11 cellular contexts compared by ENCODE assay signal in genomic region chr3:98513136-98513535, GRCh38. TPM values are rescaled to one million over a fixed set of nuclear protein-coding genes. Genes with fewer than 3 reads are reported as not detected.
DNase-seq lines count a peak whose midpoint lies in the region; ATAC-seq, FAIRE-seq and TF ChIP-seq lines count a peak whose summit lies in the region.
"Had no signal": no experiment of that assay in that cellular context is flagged by ENCODE, and none has a peak within 500 bp of the region (broad histone marks: within the 10 kb centered on the region; RNA-seq: fewer than 3 reads in every experiment).

No MANE protein-coding gene starts in this region.

- H3K9me3 Mint-ChIP-seq in activated T-helper 17 cell treated with anti-CD3 and anti-CD28 coated beads, Interleukin-2, amount 50 U/mL, for 72 hours: no peaks in the 10 kb centered on the region
- no peaks in the 10 kb centered on the region for H3K9me3 Mint-ChIP-seq in glutamatergic neuron (ENCODE audit: unreplicated experiment)
- no peaks in the 10 kb centered on the region for H3K9me3 Mint-ChIP-seq in activated T-helper 1 cell treated with anti-CD3 and anti-CD28 coated beads, Interleukin-12 subunit alpha, Interleukin-12 subunit beta, Interleukin-2, Interleukin-4 antibody, amounts not matched to agents 30 ng/mL and 10 ng/mL and 1 ng/mL, durations not matched to agents 14 hours and 24 hours and 36 hours

- peaks cover 34 to 74% (median 50%) of the 10 kb centered on the region in 11 experiments for H3K36me3 ChIP-seq in BLaER1 treated with 17β-estradiol and CSF1 and Interleukin-3, amounts not matched to agents 10 nM and 100 nM
- H3K36me3 ChIP-seq in keratinocyte (ENCODE audit: control insufficient read depth in 2 of 2, extremely low read depth in 1 of 2, insufficient read depth in 2 of 2, low read length in 2 of 2): peaks cover 6 to 8% of the 10 kb centered on the region in 2 experiments

- H3K4me3 Mint-ChIP-seq in activated T-helper 17 cell treated with anti-CD3 and anti-CD28 coated beads, Interleukin-2, amount 50 U/mL, for 72 hours: peak overlapping the region; percentile 26
- H3K4me3 Mint-ChIP-seq in glutamatergic neuron (ENCODE audit: unreplicated experiment): no peak overlapping the region
- no peak overlapping the region for H3K4me3 Mint-ChIP-seq in activated T-helper 1 cell treated with anti-CD3 and anti-CD28 coated beads, Interleukin-12 subunit alpha, Interleukin-12 subunit beta, Interleukin-2, Interleukin-4 antibody, amounts not matched to agents 30 ng/mL and 10 ng/mL and 1 ng/mL, durations not matched to agents 14 hours and 24 hours and 36 hours

- peaks cover 0 to 17% (median 0%) of the 10 kb centered on the region in 11 experiments; a peak in 4 of 22 replicates for H4K20me1 ChIP-seq in BLaER1 treated with 17β-estradiol and CSF1 and Interleukin-3, amounts not matched to agents 10 nM and 100 nM
- H4K20me1 ChIP-seq in keratinocyte (ENCODE audit: control insufficient read depth, extremely low read depth, insufficient read depth, low read length): no peaks in the 10 kb centered on the region

- no peaks in the 10 kb centered on the region for H3K27me3 ChIP-seq in BLaER1 treated with 17β-estradiol and CSF1 and Interleukin-3, amounts not matched to agents 10 nM and 100 nM
- H3K27me3 ChIP-seq in HL-60 (ENCODE audit: insufficient read depth, poor library complexity, severe bottlenecking) (no peaks in the 10 kb centered on the region), keratinocyte (ENCODE audit: control insufficient read depth, extremely low read depth, insufficient read depth, low read length) (no peaks in the 10 kb centered on the region)

- intact Hi-C loops in activated T-helper 1 cell treated with anti-CD3 and anti-CD28 coated beads, Interleukin-12 subunit alpha, Interleukin-12 subunit beta, Interleukin-2, Interleukin-4 antibody, amounts not matched to agents 30 ng/mL and 10 ng/mL and 1 ng/mL, durations not matched to agents 14 hours and 24 hours and 36 hours (cut with micrococcal nuclease): loop anchor here (1.0 kb wide), 1 partner anchor 9 kb away; the partner anchor contains the start of gene CLDND1

- dilution Hi-C loops in keratinocyte (cut with MboI; ENCODE audit: extremely low pct_ligation_motif_present, low sequenced_read_pairs): no loop called here

- H3K9ac ChIP-seq in BLaER1 treated with 17β-estradiol and CSF1 and Interleukin-3, amounts not matched to agents 10 nM and 100 nM: 0 out of 22 replicates have a peak overlapping the region, but pooled peaks of 1 of the 11 experiments have one; percentile 10
- peak overlapping the region; percentile 14 for H3K9ac ChIP-seq in keratinocyte (ENCODE audit: control insufficient read depth, extremely low read depth, insufficient read depth, low read length)

- peaks cover 34% of the 10 kb centered on the region for H3K4me1 Mint-ChIP-seq in activated T-helper 17 cell treated with anti-CD3 and anti-CD28 coated beads, Interleukin-2, amount 50 U/mL, for 72 hours
- no peaks in the 10 kb centered on the region for H3K4me1 Mint-ChIP-seq in glutamatergic neuron (ENCODE audit: low read depth, unreplicated experiment)
- H3K4me1 Mint-ChIP-seq in activated T-helper 1 cell treated with anti-CD3 and anti-CD28 coated beads, Interleukin-12 subunit alpha, Interleukin-12 subunit beta, Interleukin-2, Interleukin-4 antibody, amounts not matched to agents 30 ng/mL and 10 ng/mL and 1 ng/mL, durations not matched to agents 14 hours and 24 hours and 36 hours (ENCODE audit: low read depth): peaks cover 68% of the 10 kb centered on the region

- DNase-seq in HL-60 (ENCODE audit: low read depth in 1 of 2, low spot score in 1 of 2) (peak; percentile 80 to 82), keratinocyte (ENCODE audit: low read depth, low spot score) (peak; percentile 77), glutamatergic neuron (no peak), GM19240 (ENCODE audit: insufficient read length, low spot score) (no peak)
- DNase-seq in activated effector memory CD4-positive, alpha-beta T cell treated with anti-CD3 and anti-CD28 coated beads, Interleukin-2, amount 50 U/mL, for 16 hours: no peak
- DNase-seq in activated T-helper 1 cell treated with anti-CD3 and anti-CD28 coated beads, Interleukin-12 subunit alpha, Interleukin-12 subunit beta, Interleukin-2, Interleukin-4 antibody, amounts not matched to agents 30 ng/mL and 10 ng/mL and 1 ng/mL, durations not matched to agents 14 hours and 24 hours and 36 hours (ENCODE audit: low spot score): no peak
- DNase-seq: right cardiac atrium had no signal

- H3K4me1 ChIP-seq in BLaER1 treated with 17β-estradiol and CSF1 and Interleukin-3, amounts not matched to agents 10 nM and 100 nM: peaks cover 16 to 48% (median 35%) of the 10 kb centered on the region in 10 experiments
- H3K4me1 ChIP-seq in keratinocyte (ENCODE audit: control insufficient read depth, extremely low read depth, insufficient read depth, low read length): peaks cover 20% of the 10 kb centered on the region

- no peaks in the 10 kb centered on the region for H3K9me3 ChIP-seq in BLaER1 treated with 17β-estradiol and CSF1 and Interleukin-3, amounts not matched to agents 10 nM and 100 nM (replicated peaks in 1 of 11)
- H3K9me3 ChIP-seq in keratinocyte (ENCODE audit: control insufficient read depth, low read depth, low read length): no peaks in the 10 kb centered on the region

- H3K27ac Mint-ChIP-seq in activated T-helper 17 cell treated with anti-CD3 and anti-CD28 coated beads, Interleukin-2, amount 50 U/mL, for 72 hours: peak overlapping the region; percentile 12
- no peak overlapping the region for H3K27ac Mint-ChIP-seq in glutamatergic neuron (ENCODE audit: unreplicated experiment)
- no peak overlapping the region for H3K27ac Mint-ChIP-seq in activated T-helper 1 cell treated with anti-CD3 and anti-CD28 coated beads, Interleukin-12 subunit alpha, Interleukin-12 subunit beta, Interleukin-2, Interleukin-4 antibody, amounts not matched to agents 30 ng/mL and 10 ng/mL and 1 ng/mL, durations not matched to agents 14 hours and 24 hours and 36 hours

- FAIRE-seq in keratinocyte (lab: Jason Lieb, UNC): peak; percentile 90

- H3K4me3 ChIP-seq in BLaER1 treated with 17β-estradiol and CSF1 and Interleukin-3, amounts not matched to agents 10 nM and 100 nM: no peak overlapping the region
- H3K4me3 ChIP-seq in HL-60 (replicated peaks; ENCODE audit: insufficient read depth, low read length): no peak overlapping the region
- no peak overlapping the region for H3K4me3 ChIP-seq in keratinocyte (ENCODE audit: control insufficient read depth in 2 of 3, extremely low read depth in 1 of 3, insufficient read depth in 2 of 3, low read depth in 1 of 3, low read length in 3 of 3)

- H2AFZ ChIP-seq in keratinocyte (ENCODE audit: control insufficient read depth, low read length): no peak overlapping the region

- no peaks in the 10 kb centered on the region for H3K9me1 ChIP-seq in keratinocyte (ENCODE audit: control insufficient read depth, extremely low read depth, insufficient read depth, low read length)

- TF ChIP-seq CTCF in HL-60 (IDR thresholded peaks at IDR 0.05; ENCODE audit: insufficient read depth, low read length): no peak
- no peak for TF ChIP-seq CTCF in keratinocyte (optimal IDR thresholded peaks at IDR 0.05 in 1 of 3, IDR thresholded peaks at IDR 0.05 in 1 of 3, conservative IDR thresholded peaks at IDR 0.05 in 1 of 3; ENCODE audit: extremely low read depth in 1 of 3, insufficient read depth in 2 of 3, low read length in 3 of 3)
- TF ChIP-seq CTCF in glutamatergic neuron (IDR thresholded peaks at IDR 0.05; ENCODE audit: partially characterized antibody, unreplicated experiment): no peak

- peak; percentile 56 for ATAC-seq in activated T-helper 17 cell treated with anti-CD3 and anti-CD28 coated beads, Interleukin-2, amount 50 U/mL, for 72 hours (replicated peaks)
- ATAC-seq: right cardiac atrium had no signal

- H3K27ac ChIP-seq in BLaER1 treated with 17β-estradiol and CSF1 and Interleukin-3, amounts not matched to agents 10 nM and 100 nM: peak overlapping the region in 9 of 11 experiments; percentile 28 to 68 (median 58); a peak in 14 of 22 replicates
- no peak overlapping the region for H3K27ac ChIP-seq in HL-60 (replicated peaks)
- H3K27ac ChIP-seq in keratinocyte (ENCODE audit: control insufficient read depth, insufficient read depth, low read length): peak overlapping the region; percentile 81

- no peaks in the 10 kb centered on the region for H3K27me3 Mint-ChIP-seq in activated T-helper 17 cell treated with anti-CD3 and anti-CD28 coated beads, Interleukin-2, amount 50 U/mL, for 72 hours
- no peaks in the 10 kb centered on the region for H3K27me3 Mint-ChIP-seq in glutamatergic neuron (ENCODE audit: unreplicated experiment)
- H3K27me3 Mint-ChIP-seq in activated T-helper 1 cell treated with anti-CD3 and anti-CD28 coated beads, Interleukin-12 subunit alpha, Interleukin-12 subunit beta, Interleukin-2, Interleukin-4 antibody, amounts not matched to agents 30 ng/mL and 10 ng/mL and 1 ng/mL, durations not matched to agents 14 hours and 24 hours and 36 hours (ENCODE audit: insufficient read depth): no peaks in the 10 kb centered on the region

- peaks cover 3% of the 10 kb centered on the region for H3K79me2 ChIP-seq in keratinocyte (ENCODE audit: control insufficient read depth, insufficient read depth, low read length)

- peak overlapping the region in 8 of 11 experiments; percentile 1 to 73 (median 37); a peak in 12 of 22 replicates for H3K4me2 ChIP-seq in BLaER1 treated with 17β-estradiol and CSF1 and Interleukin-3, amounts not matched to agents 10 nM and 100 nM
- H3K4me2 ChIP-seq in keratinocyte (ENCODE audit: control insufficient read depth, extremely low read depth, insufficient read depth, low read depth, low read length): peak overlapping the region; percentile 58

- H3K36me3 Mint-ChIP-seq in activated T-helper 17 cell treated with anti-CD3 and anti-CD28 coated beads, Interleukin-2, amount 50 U/mL, for 72 hours (ENCODE audit: low read depth): peaks cover 98% of the 10 kb centered on the region
- no peaks in the 10 kb centered on the region for H3K36me3 Mint-ChIP-seq in glutamatergic neuron (ENCODE audit: unreplicated experiment)
- H3K36me3 Mint-ChIP-seq in activated T-helper 1 cell treated with anti-CD3 and anti-CD28 coated beads, Interleukin-12 subunit alpha, Interleukin-12 subunit beta, Interleukin-2, Interleukin-4 antibody, amounts not matched to agents 30 ng/mL and 10 ng/mL and 1 ng/mL, durations not matched to agents 14 hours and 24 hours and 36 hours (ENCODE audit: low read depth): peaks cover 75% of the 10 kb centered on the region

RNA-seq across cellular contexts. Expression of gene CLDND1, which starts 9.6 kb away (rescaled TPM):
- 100 to 1,000 TPM; 300 to 381 TPM for total RNA-seq in activated T-helper 17 cell treated with anti-CD3 and anti-CD28 coated beads, Interleukin-2, amount 50 U/mL, for 72 hours
- 92.0 to 137 TPM (median 126 TPM) in 3 replicates for polyA plus RNA-seq in keratinocyte
- 57.5 TPM for polyA plus RNA-seq in keratinocyte (2011; ENCODE audit: low read depth)
- 74.2 and 135 TPM in 2 replicates for polyA plus RNA-seq in keratinocyte (2011; cell fraction: cytosol; rRNA removed)
- 179 and 238 TPM in 2 replicates for polyA plus RNA-seq in keratinocyte (2011; cell fraction: nucleus; rRNA removed)
- 39.4 and 160 TPM in 2 replicates for polyA plus RNA-seq in keratinocyte (2012; ENCODE audit: low replicate concordance)
- 61.0 to 132 TPM (median 88.0 TPM) in 3 replicates for polyA minus RNA-seq in keratinocyte
- 47.4 TPM for polyA minus RNA-seq in keratinocyte (2011; cell fraction: cytosol; rRNA and poly(A)+ RNA removed)
- polyA minus RNA-seq in keratinocyte (2011; cell fraction: nucleus; rRNA and poly(A)+ RNA removed): 37.5 and 80.5 TPM in 2 replicates
- total RNA-seq in glutamatergic neuron (ENCODE audit: unreplicated experiment): 164 TPM
- total RNA-seq in activated T-helper 1 cell treated with anti-CD3 and anti-CD28 coated beads, Interleukin-12 subunit alpha, Interleukin-12 subunit beta, Interleukin-2, Interleukin-4 antibody, amounts not matched to agents 30 ng/mL and 10 ng/mL and 1 ng/mL, durations not matched to agents 14 hours and 24 hours and 36 hours: 314 and 328 TPM in 2 replicates

RNA-seq across cellular contexts. Expression of gene OR5K2, which starts 15.7 kb away (rescaled TPM):
- total RNA-seq in activated T-helper 17 cell treated with anti-CD3 and anti-CD28 coated beads, Interleukin-2, amount 50 U/mL, for 72 hours: not detected
- not detected in 3 replicates for polyA plus RNA-seq in keratinocyte
- polyA plus RNA-seq in keratinocyte (2011; ENCODE audit: low read depth): not detected
- polyA plus RNA-seq in keratinocyte (2011; cell fraction: cytosol; rRNA removed): not detected in 2 replicates
- not detected in 2 replicates for polyA plus RNA-seq in keratinocyte (2011; cell fraction: nucleus; rRNA removed)
- polyA plus RNA-seq in keratinocyte (2012; ENCODE audit: low replicate concordance): 0.16 TPM in 1 of 2 replicates, not detected in the other
- polyA minus RNA-seq in keratinocyte: not detected in 3 replicates
- polyA minus RNA-seq in keratinocyte (2011; cell fraction: cytosol; rRNA and poly(A)+ RNA removed): not detected
- not detected in 2 replicates for polyA minus RNA-seq in keratinocyte (2011; cell fraction: nucleus; rRNA and poly(A)+ RNA removed)
- total RNA-seq in glutamatergic neuron (ENCODE audit: unreplicated experiment): not detected
- not detected in 2 replicates for total RNA-seq in activated T-helper 1 cell treated with anti-CD3 and anti-CD28 coated beads, Interleukin-12 subunit alpha, Interleukin-12 subunit beta, Interleukin-2, Interleukin-4 antibody, amounts not matched to agents 30 ng/mL and 10 ng/mL and 1 ng/mL, durations not matched to agents 14 hours and 24 hours and 36 hours
- total RNA-seq: lower leg skin; right cardiac atrium; T-helper 1 cell treated with Interleukin-12 subunit alpha and Interleukin-12 subunit beta and Interleukin-4 antibody, amounts not matched to agents 30 ng/mL and 1 ng/mL, for 36 hours had no signal
- polyA plus RNA-seq: right cardiac atrium had no signal

RNA-seq across cellular contexts. Expression of gene GPR15, which starts 18.6 kb away (rescaled TPM):
- 10 to 100 TPM; 24.0 to 52.1 TPM for total RNA-seq in activated T-helper 17 cell treated with anti-CD3 and anti-CD28 coated beads, Interleukin-2, amount 50 U/mL, for 72 hours
- polyA plus RNA-seq in keratinocyte: 0.05 TPM in 1 of 3 replicates, not detected in the others
- polyA plus RNA-seq in keratinocyte (2011; ENCODE audit: low read depth): not detected
- polyA plus RNA-seq in keratinocyte (2011; cell fraction: cytosol; rRNA removed): not detected in 2 replicates
- not detected in 2 replicates for polyA plus RNA-seq in keratinocyte (2011; cell fraction: nucleus; rRNA removed)
- polyA plus RNA-seq in keratinocyte (2012; ENCODE audit: low replicate concordance): not detected in 2 replicates
- polyA minus RNA-seq in keratinocyte: not detected in 3 replicates
- not detected for polyA minus RNA-seq in keratinocyte (2011; cell fraction: cytosol; rRNA and poly(A)+ RNA removed)
- not detected in 2 replicates for polyA minus RNA-seq in keratinocyte (2011; cell fraction: nucleus; rRNA and poly(A)+ RNA removed)
- total RNA-seq in glutamatergic neuron (ENCODE audit: unreplicated experiment): not detected
- total RNA-seq in activated T-helper 1 cell treated with anti-CD3 and anti-CD28 coated beads, Interleukin-12 subunit alpha, Interleukin-12 subunit beta, Interleukin-2, Interleukin-4 antibody, amounts not matched to agents 30 ng/mL and 10 ng/mL and 1 ng/mL, durations not matched to agents 14 hours and 24 hours and 36 hours: 5.6 and 6.8 TPM in 2 replicates
- total RNA-seq: lower leg skin, right cardiac atrium had no signal
- polyA plus RNA-seq: right cardiac atrium had no signal

RNA-seq across cellular contexts. Expression of gene OR5K1, which starts 50.1 kb away (rescaled TPM):
- total RNA-seq in activated T-helper 17 cell treated with anti-CD3 and anti-CD28 coated beads, Interleukin-2, amount 50 U/mL, for 72 hours: under 1 TPM in 1 of 2 donors, not detected in 1; 0.24 TPM
- polyA plus RNA-seq in keratinocyte: not detected in 3 replicates
- polyA plus RNA-seq in keratinocyte (2011; ENCODE audit: low read depth): not detected
- not detected in 2 replicates for polyA plus RNA-seq in keratinocyte (2011; cell fraction: cytosol; rRNA removed)
- polyA plus RNA-seq in keratinocyte (2011; cell fraction: nucleus; rRNA removed): not detected in 2 replicates
- not detected in 2 replicates for polyA plus RNA-seq in keratinocyte (2012; ENCODE audit: low replicate concordance)
- polyA minus RNA-seq in keratinocyte: not detected in 3 replicates
- polyA minus RNA-seq in keratinocyte (2011; cell fraction: cytosol; rRNA and poly(A)+ RNA removed): not detected
- not detected in 2 replicates for polyA minus RNA-seq in keratinocyte (2011; cell fraction: nucleus; rRNA and poly(A)+ RNA removed)
- not detected for total RNA-seq in glutamatergic neuron (ENCODE audit: unreplicated experiment)
- total RNA-seq in activated T-helper 1 cell treated with anti-CD3 and anti-CD28 coated beads, Interleukin-12 subunit alpha, Interleukin-12 subunit beta, Interleukin-2, Interleukin-4 antibody, amounts not matched to agents 30 ng/mL and 10 ng/mL and 1 ng/mL, durations not matched to agents 14 hours and 24 hours and 36 hours: not detected in 2 replicates
- total RNA-seq: lower leg skin; right cardiac atrium; T-helper 1 cell treated with Interleukin-12 subunit alpha and Interleukin-12 subunit beta and Interleukin-4 antibody, amounts not matched to agents 30 ng/mL and 1 ng/mL, for 36 hours had no signal
- polyA plus RNA-seq: right cardiac atrium had no signal

Comparison
In these comparisons a context has a peak if more than half of its experiments do, and no peak if none do; other contexts are left out.
1. DNase-seq: peak in HL-60 (2 of 2) and keratinocyte (single experiment); none in activated effector memory CD4-positive, alpha-beta T cell treated with anti-CD3 and anti-CD28 coated beads, Interleukin-2, amount 50 U/mL, for 16 hours (single experiment), glutamatergic neuron (single experiment), GM19240 (single experiment) and activated T-helper 1 cell treated with anti-CD3 and anti-CD28 coated beads, Interleukin-12 subunit alpha, Interleukin-12 subunit beta, Interleukin-2, Interleukin-4 antibody, amounts not matched to agents 30 ng/mL and 10 ng/mL and 1 ng/mL, durations not matched to agents 14 hours and 24 hours and 36 hours (single experiment).